In the genomic region with DNA sequence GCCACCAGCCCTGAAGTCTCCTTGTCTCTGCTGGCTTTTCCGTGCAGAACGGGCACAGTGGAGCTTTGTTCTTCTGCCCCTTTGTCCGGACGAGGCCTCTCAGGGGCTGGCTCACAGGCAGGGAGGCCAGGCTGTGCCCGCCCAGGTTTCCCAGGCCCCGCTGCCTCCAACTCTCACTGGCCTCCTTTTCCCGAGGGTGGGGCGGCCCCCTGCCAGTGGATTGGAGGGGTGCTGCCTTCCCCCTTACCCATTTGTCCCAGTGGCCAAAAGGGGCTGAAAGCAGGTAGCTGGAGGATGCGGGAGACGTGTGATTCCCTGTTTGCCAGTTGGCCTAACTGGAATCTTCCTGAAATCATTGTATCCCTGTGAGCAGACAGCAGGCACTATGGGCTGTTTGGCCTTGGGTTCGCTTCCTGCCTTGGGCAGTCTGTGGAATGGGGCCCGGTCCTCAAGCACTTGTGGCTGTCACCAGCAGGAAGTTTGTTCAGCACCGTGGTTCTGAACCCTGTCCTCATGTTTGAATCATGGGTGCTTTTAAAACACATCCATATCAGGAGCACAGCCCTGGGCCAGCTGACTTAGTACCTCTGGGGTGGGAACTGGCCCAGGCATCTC, we compare ENCODE assay signal across 19 cellular contexts.
A peak's percentile ranks its signal among the peaks of the same experiment; 100 is the strongest.
DNase-seq lines count a peak whose midpoint lies in the region; ATAC-seq and TF ChIP-seq lines count a peak whose summit lies in the region.
"Had no signal": no experiment of that assay in that cellular context is flagged by ENCODE, and none has a peak within 500 bp of the region (broad histone marks: within the 10 kb centered on the region; RNA-seq: fewer than 3 reads in every experiment).

No MANE protein-coding gene starts in this region.

- H3K4me1 ChIP-seq in Loucy (ENCODE audit: insufficient read depth, low read length, poor library complexity, severe bottlenecking) (peaks cover 56% of the 10 kb centered on the region), body of pancreas (peaks cover 87% of the 10 kb centered on the region), spleen (peaks cover 18 to 64% (median 39%) of the 10 kb centered on the region in 6 donors)
- H3K4me1 ChIP-seq: parathyroid adenoma had no signal

- peak; percentile 47 for ATAC-seq in body of pancreas
- no peak for ATAC-seq in GM21825 (IDR thresholded peaks at IDR 0.05; ENCODE audit: unreplicated experiment)
- ATAC-seq in GM21526 (IDR thresholded peaks at IDR 0.05; ENCODE audit: low FRiP score, unreplicated experiment) = no peak
- ATAC-seq: activated naive CD4-positive, alpha-beta T cell treated with anti-CD3 and anti-CD28 coated beads, Interleukin-2, amount 50 U/mL, for 72 hours; SK-N-SH treated with all-trans-retinoic acid at 6 μM for 48 hours had no signal

- peaks cover 52% of the 10 kb centered on the region for H3K79me2 ChIP-seq in Loucy (ENCODE audit: insufficient read depth, low read length)

- 34 to 43% methylated on average over 13 of the region's 13 CpGs for WGBS in body of pancreas, 2 donors
- WGBS in spleen, 5 donors = 65 to 73% (median 69%) methylated on average over 13 of the region's 13 CpGs

- H3K4me2 ChIP-seq in Loucy (ENCODE audit: low read depth, low read length, poor library complexity, severe bottlenecking) = peak overlapping the region; percentile 39
- H3K4me2 ChIP-seq: BLaER1 had no signal

- H3K27me3 ChIP-seq in Loucy (ENCODE audit: insufficient read depth, low read length, poor library complexity, severe bottlenecking) = no peaks in the 10 kb centered on the region
- no peaks in the 10 kb centered on the region for H3K27me3 ChIP-seq in body of pancreas
- no peaks in the 10 kb centered on the region for H3K27me3 ChIP-seq in spleen (replicated peaks in 1 of 7)
- H3K27me3 ChIP-seq: BLaER1, upper lobe of left lung had no signal

- no peaks in the 10 kb centered on the region for H3K9me2 ChIP-seq in Loucy (replicated peaks; ENCODE audit: low read depth, low read length)

- DNase-seq in body of pancreas (no peak), left kidney (ENCODE audit: low read depth, low spot score) (peak; percentile 62), spleen (no peak), OCI-M1 (lab: John Stamatoyannopoulos, UW) (no peak), GDM1 (lab: John Stamatoyannopoulos, UW) (no peak)
- DNase-seq: cerebellar nuclear complex, DMS79, HFFc6, MM.1S, NCI-H2171 treated with DMSO at 0.1 percent for 48 hours, upper lobe of left lung had no signal

- TF ChIP-seq CTCF in Loucy (conservative IDR thresholded peaks at IDR 0.05; ENCODE audit: low read length) (no peak), body of pancreas (IDR thresholded peaks at IDR 0.05) (no peak), spleen (IDR thresholded peaks at IDR 0.05 in 8 of 11, conservative IDR thresholded peaks at IDR 0.05 in 3 of 11) (no peak)

- H3F3A ChIP-seq in Loucy (ENCODE audit: low read depth) = no peaks in the 10 kb centered on the region

- intact Hi-C loops in body of pancreas (cut with DNase I) = no loop called here
- intact Hi-C loops in spleen (cut with DNase I; ENCODE audit: low total_unique reads) = no loop called here

- no peak overlapping the region for H3K9ac ChIP-seq in Loucy (ENCODE audit: low read depth, low read length, poor library complexity, severe bottlenecking)
- H3K9ac ChIP-seq: BLaER1, parathyroid adenoma had no signal

- H3K9me3 ChIP-seq in Loucy (ENCODE audit: insufficient read depth, low read depth, low read length) (no peaks in the 10 kb centered on the region), body of pancreas (no peaks in the 10 kb centered on the region), spleen (no peaks in the 10 kb centered on the region)
- H3K9me3 ChIP-seq: BLaER1, upper lobe of left lung had no signal

- no peak overlapping the region for H3K4me3 ChIP-seq in Loucy (ENCODE audit: low read length, poor library complexity, severe bottlenecking)
- H3K4me3 ChIP-seq in body of pancreas = no peak overlapping the region
- no peak overlapping the region for H3K4me3 ChIP-seq in spleen
- H3K4me3 ChIP-seq: BLaER1, lung, upper lobe of left lung had no signal

- H4K20me1 ChIP-seq in Loucy (ENCODE audit: insufficient read depth, low read length, poor library complexity, severe bottlenecking) = no peaks in the 10 kb centered on the region

- H3K27ac ChIP-seq in body of pancreas (peak overlapping the region; percentile 70 to 84 (median 80)), spleen (peak overlapping the region; percentile 36 to 79 (median 64))
- H3K27ac ChIP-seq: BLaER1, parathyroid adenoma, upper lobe of left lung had no signal

- TF ChIP-seq POLR2A in body of pancreas (IDR thresholded peaks at IDR 0.05) = no peak
- TF ChIP-seq POLR2A in spleen (IDR thresholded peaks at IDR 0.05) = no peak

- H2AFZ ChIP-seq in Loucy (ENCODE audit: low read length) = no peak overlapping the region
- H2AFZ ChIP-seq: parathyroid adenoma had no signal

- H3K36me3 ChIP-seq in Loucy (ENCODE audit: insufficient read depth, low read length) = no peaks in the 10 kb centered on the region
- H3K36me3 ChIP-seq in body of pancreas (replicated peaks in 1 of 2; ENCODE audit: insufficient read depth in 1 of 2, low read depth in 2 of 2) = no peaks in the 10 kb centered on the region
- H3K36me3 ChIP-seq in spleen = no peaks in the 10 kb centered on the region
- H3K36me3 ChIP-seq: BLaER1, upper lobe of left lung had no signal
